In genomic region chr14:72305555-72305954, GRCh38 we compare ENCODE assay signal across 20 cellular contexts.
"Had no signal": no experiment of that assay in that cellular context is flagged by ENCODE, and none has a peak within 500 bp of the region (broad histone marks: within the 10 kb centered on the region; RNA-seq: fewer than 3 reads in every experiment).

No MANE protein-coding gene starts in this region.

- H3K9me3 ChIP-seq: SJSA1 had no signal

- H3K4me1 ChIP-seq: SJSA1 had no signal

- H3K4me3 ChIP-seq: SJSA1, SK-N-MC had no signal

- FAIRE-seq: RCC 7860 had no signal

- H3K27ac ChIP-seq: SJSA1, SK-N-MC had no signal

- H3K36me3 ChIP-seq: SJSA1 had no signal

- H3K27me3 ChIP-seq: SJSA1 had no signal

- DNase-seq: KBM-7, NCI-H1092, NCI-H1105 treated with DMSO at 0.1 percent for 48 hours, NCI-H1417 treated with DMSO at 0.1 percent for 48 hours, NCI-H187, NCI-H2029, NCI-H2081 treated with DMSO at 0.1 percent for 48 hours, NCI-H2171, NCI-H226, NCI-H446, NCI-H510A, NCI-H524 treated with DMSO at 0.1 percent for 48 hours, NCI-H69, NCI-H774, Right ventricle myocardium superior, RPMI8226, SIG-M5 had no signal
